Comparison of ENCODE assay signal across 10 cellular contexts in genomic region chr9:134858051-134858841, GRCh38. TPM values are rescaled to one million over a fixed set of nuclear protein-coding genes. Genes with fewer than 3 reads are reported as not detected.
A peak's percentile ranks its signal among the peaks of the same experiment; 100 is the strongest.
DNase-seq lines count a peak whose midpoint lies in the region; ATAC-seq, FAIRE-seq and TF ChIP-seq lines count a peak whose summit lies in the region.
"Had no signal": no experiment of that assay in that cellular context is flagged by ENCODE, and none has a peak within 500 bp of the region (broad histone marks: within the 10 kb centered on the region; RNA-seq: fewer than 3 reads in every experiment).

No MANE protein-coding gene starts in this region.

- CTCF ChIA-PET in MCF 10A (lab: Yijun Ruan, JAX), result interaction anchor here (0.5 to 1.2 kb wide), 4 partner anchors 29 to 352 kb away, joined by 3 to 4 read pairs (median 3); no protein-coding TSS in a partner anchor

- no peaks in the 10 kb centered on the region for H3K36me3 ChIP-seq in GM06990 (ENCODE audit: control insufficient read depth, insufficient read depth, low read length)

- no TSS peak for BruUV-seq in MCF 10A (replicated peaks; lab: Mats Ljungman, UMichigan)

- peaks cover 11% of the 10 kb centered on the region for H3K4me1 Mint-ChIP-seq in MCF 10A (ENCODE audit: insufficient read depth, unreplicated experiment)

- H3K27me3 ChIP-seq in GM06990 (replicated peaks; ENCODE audit: control insufficient read depth, insufficient read depth, low read length), result no peaks in the 10 kb centered on the region

- POLR2A ChIA-PET in MCF 10A (lab: Yijun Ruan, JAX), result interaction anchor here (0.7 to 1.0 kb wide), 3 partner anchors 25 to 79 kb away, joined by 3 to 4 read pairs (median 3); no protein-coding TSS in a partner anchor

- no peak overlapping the region for H3K27ac Mint-ChIP-seq in MCF 10A (ENCODE audit: low read depth, unreplicated experiment)

- ATAC-seq in GM19455 (IDR thresholded peaks at IDR 0.05; ENCODE audit: unreplicated experiment) (peak; percentile 56), HG03354 (IDR thresholded peaks at IDR 0.05; ENCODE audit: poor library complexity, severe bottlenecking, unreplicated experiment) (peak; percentile 76)

- no peak overlapping the region for H3K4me3 Mint-ChIP-seq in MCF 10A (ENCODE audit: unreplicated experiment)

- peaks cover 7% of the 10 kb centered on the region for H3K36me3 Mint-ChIP-seq in MCF 10A (ENCODE audit: insufficient read depth, unreplicated experiment)

- no peak for FAIRE-seq in urothelium cell line (lab: Jason Lieb, UNC)
- FAIRE-seq: bronchial epithelial cell had no signal

- H3K27me3 Mint-ChIP-seq in MCF 10A (ENCODE audit: insufficient read depth, unreplicated experiment), result peaks cover 45% of the 10 kb centered on the region

- intact Hi-C loops in MCF 10A (cut with micrococcal nuclease), result loop anchor here (2.0 kb wide), 1 partner anchor 79 kb away; no protein-coding TSS in a partner anchor

- DNase-seq in GM06990 (ENCODE audit: extremely low read depth, insufficient read length) (peak; percentile 71), MCF 10A (ENCODE audit: unreplicated experiment) (peak; percentile 76), urothelium cell line (ENCODE audit: low spot score) (peak; percentile 79), DMS114 treated with DMSO at 0.1 percent for 48 hours (lab: John Stamatoyannopoulos, UW; ENCODE audit: unreplicated experiment) (no peak), NCI-H345 (lab: John Stamatoyannopoulos, UW) (no peak), NCI-H146 (lab: John Stamatoyannopoulos, UW) (no peak)

- peaks cover 11% of the 10 kb centered on the region for H3K9me3 Mint-ChIP-seq in MCF 10A (ENCODE audit: unreplicated experiment)

- H3K4me3 ChIP-seq in GM06990 (replicated peaks; ENCODE audit: low read depth, low read length), result peak overlapping the region; percentile 29

- TF ChIP-seq CTCF in GM06990 (IDR thresholded peaks at IDR 0.05; ENCODE audit: insufficient read depth, low read length, poor library complexity, severe bottlenecking), result peak; percentile 68
- no peak for TF ChIP-seq CTCF in MCF 10A (IDR thresholded peaks at IDR 0.05; ENCODE audit: unreplicated experiment)

RNA-seq across cellular contexts. Expression of gene FCN2, which starts 22.4 kb away (rescaled TPM):
- total RNA-seq in MCF 10A (2022), result not detected in 2 replicates
- total RNA-seq: bronchial epithelial cell, renal cortical epithelial cell had no signal

RNA-seq across cellular contexts. Expression of gene FCN1, which starts 59.5 kb away (rescaled TPM):
- total RNA-seq in MCF 10A (2022), result not detected in 2 replicates
- total RNA-seq: bronchial epithelial cell, renal cortical epithelial cell had no signal

Comparison
In these comparisons a context has a peak if more than half of its experiments do, and no peak if none do; other contexts are left out.
1. DNase-seq: peak in GM06990 (single experiment), MCF 10A (single experiment) and urothelium cell line (single experiment); none in DMS114 treated with DMSO at 0.1 percent for 48 hours (single experiment), NCI-H345 (single experiment) and NCI-H146 (single experiment).